ENCODE assay signal across 8 cellular contexts in the genomic region with DNA sequence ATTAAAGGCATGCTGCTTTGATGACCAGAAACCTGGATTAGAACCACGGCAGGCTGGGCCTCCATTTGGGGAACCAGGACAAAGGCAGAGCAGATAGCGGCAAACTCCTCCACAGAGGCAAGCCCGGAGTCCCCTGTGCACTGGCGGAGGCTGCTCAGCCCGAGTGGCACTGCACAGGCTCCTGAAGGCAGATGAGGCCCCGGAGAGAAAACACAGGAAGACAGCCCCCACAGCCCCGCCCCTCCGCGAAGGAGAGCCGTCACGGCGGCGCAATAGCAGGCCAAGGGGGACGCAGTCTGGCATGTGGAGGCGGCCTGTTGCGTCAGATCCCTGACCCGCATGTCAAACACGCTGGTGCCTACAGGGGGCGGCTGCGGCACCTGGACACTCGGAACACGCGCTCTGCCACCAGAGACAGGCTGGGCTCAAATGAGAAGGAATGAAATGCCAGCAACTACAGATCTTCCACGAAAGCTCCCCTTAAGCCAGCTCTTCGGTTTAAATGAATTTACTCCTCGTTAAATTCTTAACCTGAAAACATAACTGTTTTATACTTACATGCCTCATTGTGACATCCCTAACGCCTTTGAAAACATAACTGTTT.
DNase-seq lines count a peak whose midpoint lies in the region; ATAC-seq, FAIRE-seq and TF ChIP-seq lines count a peak whose summit lies in the region.

No MANE protein-coding gene starts in this region.

- FAIRE-seq in endothelial cell of umbilical vein (lab: Jason Lieb, UNC), result peak; percentile 96

- H3K27ac ChIP-seq in endothelial cell of umbilical vein (ENCODE audit: insufficient read depth, low read depth, low read length), result no peak overlapping the region

- CTCF ChIA-PET in endothelial cell of umbilical vein (lab: Charles Lee), result interaction anchor here (1.0 to 1.2 kb wide), 4 partner anchors 15 to 105 kb away, joined by 3 to 6 read pairs (median 4); no protein-coding TSS in a partner anchor

- ATAC-seq in HG02884 (IDR thresholded peaks at IDR 0.05; ENCODE audit: unreplicated experiment), result no peak

- no peaks in the 10 kb centered on the region for H3K9me1 ChIP-seq in endothelial cell of umbilical vein (replicated peaks; ENCODE audit: control insufficient read depth, extremely low read depth, insufficient read depth, low read length)

- H3K79me2 ChIP-seq in endothelial cell of umbilical vein (ENCODE audit: control insufficient read depth, insufficient read depth, low read length), result peaks cover under 1% of the 10 kb centered on the region

- intact Hi-C loops in endothelial cell of umbilical vein (cut with micrococcal nuclease), result loop anchor here (2.0 kb wide), 1 partner anchor 105 kb away; no protein-coding TSS in a partner anchor

- no peak overlapping the region for H3K4me2 ChIP-seq in endothelial cell of umbilical vein (ENCODE audit: insufficient read depth, low read length)

- TF ChIP-seq CTCF in GM12875 (IDR thresholded peaks at IDR 0.05; ENCODE audit: borderline replicate concordance, insufficient read depth, low read depth, low read length) (peak; percentile 82), endothelial cell of umbilical vein (IDR thresholded peaks at IDR 0.05; ENCODE audit: extremely low read depth in 1 of 2, insufficient read depth in 1 of 2, low read depth in 1 of 2, low read length in 2 of 2) (peak; percentile 75 to 86)

- BruUV-seq in endothelial cell of umbilical vein (replicated peaks; lab: Mats Ljungman, UMichigan), result no TSS peak

- H3K27me3 ChIP-seq in endothelial cell of umbilical vein (ENCODE audit: control insufficient read depth in 2 of 2, insufficient read depth in 2 of 2, low read length in 2 of 2), result no peaks in the 10 kb centered on the region

- no peak overlapping the region for H2AFZ ChIP-seq in endothelial cell of umbilical vein (ENCODE audit: low read depth, low read length)

- dilution Hi-C loops in endothelial cell of umbilical vein (cut with MboI; ENCODE audit: extremely low pct_ligation_motif_present, low sequenced_read_pairs), result no loop called here

- POLR2A ChIA-PET in endothelial cell of umbilical vein (lab: Charles Lee), result no interaction called here

- TF ChIP-seq POLR2A in endothelial cell of umbilical vein (IDR thresholded peaks at IDR 0.05; ENCODE audit: low read depth, low read length), result no peak

- H3K4me1 ChIP-seq in endothelial cell of umbilical vein (ENCODE audit: control insufficient read depth, extremely low read depth, insufficient read depth, low read length), result peaks cover 9% of the 10 kb centered on the region

- DNase-seq in NCI-H69 (lab: John Stamatoyannopoulos, UW) (peak; percentile 82), activated T-cell treated with anti-CD3 and anti-CD28 coated beads for 1 hour (ENCODE audit: low read depth) (peak; percentile 47), endothelial cell of umbilical vein (ENCODE audit: low read depth, low spot score) (peak; percentile 87), midbrain (lab: John Stamatoyannopoulos, UW) (peak; percentile 48), COLO668 (lab: John Stamatoyannopoulos, UW; ENCODE audit: unreplicated experiment) (no peak)
- peak; percentile 88 for DNase-seq in stimulated activated CD8-positive, alpha-beta memory T cell treated with anti-CD3 and anti-CD28 coated beads, Interleukin-4, amount 100 ng/mL, for 48 hours

- H4K20me1 ChIP-seq in endothelial cell of umbilical vein (replicated peaks; ENCODE audit: control insufficient read depth, extremely low read depth, insufficient read depth, low read length), result no peaks in the 10 kb centered on the region

- H3K4me3 ChIP-seq in GM12875 (ENCODE audit: low read depth, low read length) (no peak overlapping the region), endothelial cell of umbilical vein (replicated peaks in 1 of 3; ENCODE audit: insufficient read depth in 1 of 3, low read depth in 1 of 3, low read length in 3 of 3) (no peak overlapping the region)

- H3K9me3 ChIP-seq in endothelial cell of umbilical vein (replicated peaks; ENCODE audit: control insufficient read depth, insufficient read depth, low read length), result no peaks in the 10 kb centered on the region

- H3K36me3 ChIP-seq in endothelial cell of umbilical vein (ENCODE audit: control insufficient read depth in 2 of 2, extremely low read depth in 1 of 2, insufficient read depth in 2 of 2, low read length in 2 of 2), result no peaks in the 10 kb centered on the region

- H3K9ac ChIP-seq in endothelial cell of umbilical vein (replicated peaks; ENCODE audit: extremely low read depth, insufficient read depth, low read length), result no peak overlapping the region

TF ChIP-seq in endothelial cell of umbilical vein, 7 proteins besides CTCF, POLR2A, EP300 and RAD21:
- peak; percentile 84 for TF ChIP-seq MYC (IDR thresholded peaks at IDR 0.05; ENCODE audit: low read depth, low read length)
- no peak for TF ChIP-seq EZH2 (IDR thresholded peaks at IDR 0.05; ENCODE audit: borderline replicate concordance, low read depth, low read length, severe bottlenecking)
- TF ChIP-seq POLR2AphosphoS5 (IDR thresholded peaks at IDR 0.05; ENCODE audit: insufficient read depth, low read depth, low read length), result peak; percentile 16
